8 cellular contexts compared by ENCODE assay signal in genomic region chr2:66439291-66440010, GRCh38. TPM values are rescaled to one million over a fixed set of nuclear protein-coding genes. Genes with fewer than 3 reads are reported as not detected.
DNase-seq lines count a peak whose midpoint lies in the region; ATAC-seq and TF ChIP-seq lines count a peak whose summit lies in the region.

No MANE protein-coding gene starts in this region.

- BruUV-seq in PC-9 (replicated peaks; lab: Mats Ljungman, UMichigan), result no TSS peak

- 2 to 11% methylated on average over 36 of the region's 36 CpGs for WGBS in lung, 2 donors

- no peak overlapping the region for H3K4me2 ChIP-seq in PC-9

- no peaks in the 10 kb centered on the region for H3K79me2 ChIP-seq in PC-9 (ENCODE audit: low read depth)

- H3K27me3 ChIP-seq in dorsolateral prefrontal cortex, result peaks cover 0 to 37% (median 0%) of the 10 kb centered on the region in 45 donors
- no peaks in the 10 kb centered on the region for H3K27me3 ChIP-seq in lung (ENCODE audit: control insufficient read depth, insufficient read depth)
- H3K27me3 ChIP-seq in PC-9 (ENCODE audit: insufficient read depth, low read depth), result no peaks in the 10 kb centered on the region

- H4K20me1 ChIP-seq in PC-9 (ENCODE audit: insufficient read depth), result no peaks in the 10 kb centered on the region

- no peak overlapping the region for H2AFZ ChIP-seq in PC-9

- H3K4me1 ChIP-seq in lung (ENCODE audit: control insufficient read depth in 2 of 2, insufficient read depth in 2 of 2, low read length in 2 of 2) (peaks cover 0 to 4% of the 10 kb centered on the region in 2 donors), PC-9 (replicated peaks; ENCODE audit: insufficient read depth) (peaks cover 13% of the 10 kb centered on the region)

- POLR2A ChIA-PET in PC-9 (lab: Charles Lee; ENCODE audit: unreplicated experiment), result no interaction called here

- intact Hi-C loops in dorsolateral prefrontal cortex (cut with DNase I), result loop anchor here (2.0 to 10.0 kb wide), 6 partner anchors 58 to 1595 kb away; partner anchors contain the start of gene SPRED2 (in 1 of the 2)
- intact Hi-C loops in PC-9 (cut with micrococcal nuclease; ENCODE audit: unreplicated experiment), result no loop called here

- no peaks in the 10 kb centered on the region for H3K9me3 ChIP-seq in lung (ENCODE audit: control insufficient read depth in 2 of 2, insufficient read depth in 1 of 2, low read length in 1 of 2)
- H3K9me3 ChIP-seq in PC-9 (ENCODE audit: insufficient read depth, low read depth), result no peaks in the 10 kb centered on the region

- H3K4me3 ChIP-seq in dorsolateral prefrontal cortex (peak overlapping the region; percentile 26 to 93 (median 74)), lung (peak overlapping the region; percentile 50), PC-9 (no peak overlapping the region)

- TF ChIP-seq CTCF in dorsolateral prefrontal cortex (IDR thresholded peaks at IDR 0.05 in 54 of 56, conservative IDR thresholded peaks at IDR 0.05 in 2 of 56; ENCODE audit: low read depth in 1 of 56, partially characterized antibody in 56 of 56) (no peak), lung (IDR thresholded peaks at IDR 0.05; ENCODE audit: control extremely low read depth, extremely low read depth) (no peak), PC-9 (conservative IDR thresholded peaks at IDR 0.05) (no peak)

- H3K27ac ChIP-seq in dorsolateral prefrontal cortex, result peak overlapping the region in 56 of 59 donors; percentile 26 to 96 (median 80)
- peak overlapping the region; percentile 78 to 90 for H3K27ac ChIP-seq in lung (ENCODE audit: low read depth in 1 of 2, low read length in 1 of 2)
- H3K27ac ChIP-seq in substantia nigra (ENCODE audit: low read depth, low read length, poor library complexity, severe bottlenecking), result peak overlapping the region; percentile 80
- no peak overlapping the region for H3K27ac ChIP-seq in PC-9

- DNase-seq in KBM-7 (peak; percentile 44), dorsolateral prefrontal cortex (peak in 2 of 10 donors; percentile 58 to 60), lung (ENCODE audit: low spot score) (no peak), substantia nigra (lab: John Stamatoyannopoulos, UW) (peak in 13 of 49 donors; percentile 19 to 67 (median 29)), H4 (ENCODE audit: low spot score) (no peak), PC-9 (no peak), GM19240 (ENCODE audit: insufficient read length, low spot score) (no peak)

- CTCF ChIA-PET in PC-9 (lab: Charles Lee), result no interaction called here

- ATAC-seq in lung (ENCODE audit: insufficient read depth, low FRiP score) (no peak), GM19455 (IDR thresholded peaks at IDR 0.05; ENCODE audit: unreplicated experiment) (no peak)

- H3K36me3 ChIP-seq in lung (ENCODE audit: control insufficient read depth in 2 of 2, insufficient read depth in 2 of 2, low read length in 2 of 2) (peaks cover 0 to 6% of the 10 kb centered on the region in 2 donors), PC-9 (ENCODE audit: low read depth) (no peaks in the 10 kb centered on the region)

- in situ Hi-C loops in KBM-7 (cut with MboI; ENCODE audit: low pct_unique_long_range_greater_than_20kb, low sequenced_read_pairs), result loop anchor here (10.0 kb wide), 1 partner anchor 145 kb away; no protein-coding TSS in a partner anchor

- H3K9me2 ChIP-seq in PC-9 (ENCODE audit: insufficient read depth), result no peaks in the 10 kb centered on the region

- H3F3A ChIP-seq in PC-9 (ENCODE audit: insufficient read depth, low read depth), result peaks cover 6% of the 10 kb centered on the region

RNA-seq across cellular contexts. Expression of gene MEIS1, which starts 4.5 kb away (rescaled TPM):
- total RNA-seq in dorsolateral prefrontal cortex, result 10 to 100 TPM in 112 of 120 experiments, 1 to 10 TPM in 8; 6.7 to 51.0 (median 18.0) TPM
- total RNA-seq in lung, result 100 to 1,000 TPM in 1 of 2 donors, 10 to 100 TPM in 1; 60.6 to 158 TPM
- 10 to 100 TPM in 1 of 2 donors, 1 to 10 TPM in 1; 9.0 to 21.5 TPM for polyA plus RNA-seq in lung
- 3.4 and 3.6 TPM in 2 replicates for total RNA-seq in H4 (2014; rRNA removed; shearing (Covaris generic))
- total RNA-seq in PC-9 (2021), result 5.4 and 9.1 TPM in 2 replicates
